In genomic region chr17:40112191-40112590, GRCh38 we compare ENCODE assay signal across 9 cellular contexts. TPM values are rescaled to one million over a fixed set of nuclear protein-coding genes. Genes with fewer than 3 reads are reported as not detected.
DNase-seq lines count a peak whose midpoint lies in the region; ATAC-seq and TF ChIP-seq lines count a peak whose summit lies in the region.
"Had no signal": no experiment of that assay in that cellular context is flagged by ENCODE, and none has a peak within 500 bp of the region (broad histone marks: within the 10 kb centered on the region; RNA-seq: fewer than 3 reads in every experiment).

No MANE protein-coding gene starts in this region.

- H3K4me1 ChIP-seq in cardiac muscle cell (ENCODE audit: low read depth) (peaks cover 50% of the 10 kb centered on the region), upper lobe of right lung (peaks cover 67% of the 10 kb centered on the region)

- POLR2A ChIA-PET in naive thymus-derived CD8-positive, alpha-beta T cell (lab: Charles Lee), result interaction anchor here (0.6 to 19.5 kb wide), 14 partner anchors 12 to 102 kb away, joined by 4 to 523 read pairs (median 14); partner anchors contain the start of genes CASC3, CSF3, MED24 and MSL1

- no peaks in the 10 kb centered on the region for H3K27me3 Mint-ChIP-seq in central memory CD8-positive, alpha-beta T cell
- no peaks in the 10 kb centered on the region for H3K27me3 Mint-ChIP-seq in naive thymus-derived CD8-positive, alpha-beta T cell

- intact Hi-C loops in Right ventricle myocardium inferior (cut with DNase I) (loop anchor here (2.0 kb wide), 3 partner anchors 43 to 73 kb away; no protein-coding TSS in a partner anchor), upper lobe of right lung (cut with DNase I) (no loop called here)

- H3K4me3 ChIP-seq in cardiac muscle cell (no peak overlapping the region), upper lobe of right lung (no peak overlapping the region)

- no peaks in the 10 kb centered on the region for H3K9me3 ChIP-seq in cardiac muscle cell (ENCODE audit: low read depth)
- no peaks in the 10 kb centered on the region for H3K9me3 ChIP-seq in upper lobe of right lung

- no peaks in the 10 kb centered on the region for H3K9me3 Mint-ChIP-seq in central memory CD8-positive, alpha-beta T cell
- H3K9me3 Mint-ChIP-seq in naive thymus-derived CD8-positive, alpha-beta T cell, result no peaks in the 10 kb centered on the region

- H3K36me3 ChIP-seq in cardiac muscle cell (no peaks in the 10 kb centered on the region), upper lobe of right lung (no peaks in the 10 kb centered on the region)

- DNase-seq in cardiac muscle cell (ENCODE audit: low read depth in 1 of 2, low spot score in 1 of 2) (no peak), Right ventricle myocardium inferior (ENCODE audit: missing footprints) (no peak), upper lobe of right lung (no peak), HT-29 (ENCODE audit: low spot score) (no peak), NCI-H524 treated with DMSO at 0.1 percent for 48 hours (lab: John Stamatoyannopoulos, UW) (no peak), NCI-H2029 (lab: John Stamatoyannopoulos, UW) (no peak)
- no peak for DNase-seq in central memory CD8-positive, alpha-beta T cell (ENCODE audit: low spot score in 2 of 2)
- DNase-seq in naive thymus-derived CD8-positive, alpha-beta T cell, result no peak
- DNase-seq: SIG-M5 had no signal

- TF ChIP-seq CTCF in cardiac muscle cell (IDR thresholded peaks at IDR 0.05; ENCODE audit: low read depth, low read length) (no peak), upper lobe of right lung (IDR thresholded peaks at IDR 0.05) (no peak)

- peak overlapping the region; percentile 58 for H3K4me3 Mint-ChIP-seq in central memory CD8-positive, alpha-beta T cell
- peak overlapping the region in 9 of 10 donors; percentile 63 to 87 (median 83) for H3K4me3 Mint-ChIP-seq in naive thymus-derived CD8-positive, alpha-beta T cell

- peaks cover 55% of the 10 kb centered on the region for H3K4me1 Mint-ChIP-seq in central memory CD8-positive, alpha-beta T cell
- H3K4me1 Mint-ChIP-seq in naive thymus-derived CD8-positive, alpha-beta T cell, result peaks cover 50 to 72% (median 66%) of the 10 kb centered on the region in 4 donors

- H3K27ac Mint-ChIP-seq in central memory CD8-positive, alpha-beta T cell (ENCODE audit: low read depth), result peak overlapping the region; percentile 45
- H3K27ac Mint-ChIP-seq in naive thymus-derived CD8-positive, alpha-beta T cell, result peak overlapping the region; percentile 84 to 100 (median 97)

- H3K27ac ChIP-seq in cardiac muscle cell (peak overlapping the region; percentile 44), upper lobe of right lung (peak overlapping the region; percentile 95)

- H3K36me3 Mint-ChIP-seq in central memory CD8-positive, alpha-beta T cell (ENCODE audit: insufficient read depth), result peaks cover 9% of the 10 kb centered on the region
- H3K36me3 Mint-ChIP-seq in naive thymus-derived CD8-positive, alpha-beta T cell, result no peaks in the 10 kb centered on the region

- no peaks in the 10 kb centered on the region for H3K27me3 ChIP-seq in cardiac muscle cell
- no peaks in the 10 kb centered on the region for H3K27me3 ChIP-seq in upper lobe of right lung

- ATAC-seq in Right ventricle myocardium inferior (no peak), upper lobe of right lung (no peak)
- no peak for ATAC-seq in central memory CD8-positive, alpha-beta T cell (replicated peaks; ENCODE audit: extremely low read depth, poor library complexity, severe bottlenecking)
- ATAC-seq in naive thymus-derived CD8-positive, alpha-beta T cell, result no peak

RNA-seq across cellular contexts. Expression of gene MSL1, which starts 9.6 kb away (rescaled TPM):
- total RNA-seq in cardiac muscle cell, result 96.8 and 104 TPM in 2 replicates
- 27.3 and 33.2 TPM in 2 replicates for polyA plus RNA-seq in cardiac muscle cell
- total RNA-seq in Right ventricle myocardium inferior, result 51.4 TPM
- 100 to 1,000 TPM; 132 to 135 TPM for total RNA-seq in naive thymus-derived CD8-positive, alpha-beta T cell
- 10 to 100 TPM in 1 of 3 donors, 1 to 10 TPM in 2; 6.8 to 12.8 (median 9.2) TPM for polyA plus RNA-seq in naive thymus-derived CD8-positive, alpha-beta T cell
- 84.4 TPM for total RNA-seq in upper lobe of right lung
- 44.1 and 47.1 TPM in 2 replicates for total RNA-seq in HT-29 (2014; rRNA removed; shearing (Covaris generic))

RNA-seq across cellular contexts. Expression of gene NR1D1, which starts 11.8 kb away (rescaled TPM):
- total RNA-seq in cardiac muscle cell, result 1.2 and 3.7 TPM in 2 replicates
- 1.7 and 4.2 TPM in 2 replicates for polyA plus RNA-seq in cardiac muscle cell
- total RNA-seq in Right ventricle myocardium inferior, result 24.9 TPM
- total RNA-seq in naive thymus-derived CD8-positive, alpha-beta T cell, result 10 to 100 TPM; 18.2 to 19.2 TPM
- polyA plus RNA-seq in naive thymus-derived CD8-positive, alpha-beta T cell, result 1 to 10 TPM; 3.9 to 9.9 (median 6.4) TPM
- 24.9 TPM for total RNA-seq in upper lobe of right lung
- 22.6 and 25.7 TPM in 2 replicates for total RNA-seq in HT-29 (2014; rRNA removed; shearing (Covaris generic))

RNA-seq across cellular contexts. Expression of gene CASC3, which starts 28.1 kb away (rescaled TPM):
- total RNA-seq in cardiac muscle cell (32.5 and 49.9 TPM in 2 replicates), Right ventricle myocardium inferior (49.1 TPM), upper lobe of right lung (106 TPM)
- 54.6 and 95.1 TPM in 2 replicates for polyA plus RNA-seq in cardiac muscle cell
- total RNA-seq in naive thymus-derived CD8-positive, alpha-beta T cell, result 100 to 1,000 TPM; 153 to 162 TPM
- polyA plus RNA-seq in naive thymus-derived CD8-positive, alpha-beta T cell, result 10 to 100 TPM; 33.5 to 46.9 (median 40.6) TPM
- total RNA-seq in HT-29 (2014; rRNA removed; shearing (Covaris generic)), result 22.9 and 33.3 TPM in 2 replicates

RNA-seq across cellular contexts. Expression of gene THRA, which starts 49.4 kb away (rescaled TPM):
- 78.1 and 87.0 TPM in 2 replicates for total RNA-seq in cardiac muscle cell
- polyA plus RNA-seq in cardiac muscle cell, result 58.1 and 65.4 TPM in 2 replicates
- 88.3 TPM for total RNA-seq in Right ventricle myocardium inferior
- total RNA-seq in naive thymus-derived CD8-positive, alpha-beta T cell, result 10 to 100 TPM; 53.6 to 54.2 TPM
- polyA plus RNA-seq in naive thymus-derived CD8-positive, alpha-beta T cell, result 10 to 100 TPM; 11.3 to 23.3 (median 22.2) TPM
- total RNA-seq in upper lobe of right lung, result 55.6 TPM
- total RNA-seq in HT-29 (2014; rRNA removed; shearing (Covaris generic)), result 31.1 and 33.2 TPM in 2 replicates

RNA-seq across cellular contexts. Expression of gene MED24, which starts 58.0 kb away (rescaled TPM):
- total RNA-seq in cardiac muscle cell (116 and 125 TPM in 2 replicates), Right ventricle myocardium inferior (53.9 TPM), upper lobe of right lung (81.3 TPM)
- polyA plus RNA-seq in cardiac muscle cell, result 102 and 121 TPM in 2 replicates
- 100 to 1,000 TPM; 104 TPM for total RNA-seq in naive thymus-derived CD8-positive, alpha-beta T cell
- 10 to 100 TPM; 37.3 to 67.7 (median 42.1) TPM for polyA plus RNA-seq in naive thymus-derived CD8-positive, alpha-beta T cell
- 56.3 and 56.6 TPM in 2 replicates for total RNA-seq in HT-29 (2014; rRNA removed; shearing (Covaris generic))
